In genomic region chr17:3167574-3167973, GRCh38 we compare ENCODE assay signal across 1 cellular context.
TF ChIP-seq lines count a peak whose summit lies in the region.

No MANE protein-coding gene starts in this region.

TF ChIP-seq in GM12878, 131 proteins besides CTCF, POLR2A, EP300 and RAD21:
- TF ChIP-seq BCL11A (IDR thresholded peaks at IDR 0.05; ENCODE audit: low read depth, low read length) (no peak), ZBTB11 (CRISPR knock-in tag; IDR thresholded peaks at IDR 0.05) (no peak), SPI1 (IDR thresholded peaks at IDR 0.05; ENCODE audit: borderline replicate concordance, insufficient read depth, low read depth, low read length) (peak; percentile 92), IRF4 (IDR thresholded peaks at IDR 0.05; ENCODE audit: low read depth, low read length) (peak; percentile 65; the same call in 1 of the 2 replicates), IKZF2 (IDR thresholded peaks at IDR 0.05) (peak; percentile 36 to 42; a peak in 2 of 4 replicates), REST (IDR thresholded peaks at IDR 0.05; ENCODE audit: low read depth, low read length) (no peak)
